Comparison of ENCODE assay signal across 8 cellular contexts in genomic region chr5:127875235-127876021, GRCh38.
DNase-seq lines count a peak whose midpoint lies in the region; FAIRE-seq and TF ChIP-seq lines count a peak whose summit lies in the region.

No MANE protein-coding gene starts in this region.

- WGBS in H9 (ENCODE audit: extremely low coverage, insufficient read length, low lambda C conversion rate), result no CpG with 5 or more reads among the region's 8 CpGs

- H2BK5ac ChIP-seq in H9 (ENCODE audit: insufficient read length, low read length), result no peak overlapping the region

- H3K4me1 Mint-ChIP-seq in H9 (peaks cover 8 to 12% of the 10 kb centered on the region in 2 experiments), type B pancreatic cell (ENCODE audit: unreplicated experiment) (peaks cover 32% of the 10 kb centered on the region)

- H3K27ac Mint-ChIP-seq in H9 (no peak overlapping the region), type B pancreatic cell (no peak overlapping the region)

- H3K27me3 ChIP-seq in H9 (ENCODE audit: insufficient read depth, low read length) (no peaks in the 10 kb centered on the region), SJCRH30 (no peaks in the 10 kb centered on the region), colonic mucosa (no peaks in the 10 kb centered on the region)

- H3K4me1 ChIP-seq in H9 (ENCODE audit: insufficient read depth, low read length) (no peaks in the 10 kb centered on the region), SJCRH30 (no peaks in the 10 kb centered on the region), colonic mucosa (peaks cover 3% of the 10 kb centered on the region)

- H2AK5ac ChIP-seq in H9 (ENCODE audit: insufficient read length, low read length), result no peak overlapping the region

- no peaks in the 10 kb centered on the region; a peak in 1 of 5 replicates for H3K9me3 Mint-ChIP-seq in H9
- H3K9me3 Mint-ChIP-seq in type B pancreatic cell, result peaks cover 6% of the 10 kb centered on the region

- no peak overlapping the region for H4K5ac ChIP-seq in H9 (ENCODE audit: insufficient read length, low read depth, low read length)

- H3K4me3 ChIP-seq in SJCRH30, result no peak overlapping the region
- no peak overlapping the region for H3K4me3 ChIP-seq in colonic mucosa

- FAIRE-seq in A204.1 (lab: Jason Lieb, UNC), result peak; percentile 85

- peak; percentile 44 for DNase-seq in GM10266 (ENCODE audit: extremely low spot score)
- peak; percentile 62 for DNase-seq in H9
- DNase-seq in LHCN-M2 (ENCODE audit: low read depth), result peak; percentile 70
- DNase-seq in SJCRH30, result peak; percentile 54 to 81
- DNase-seq in colonic mucosa, result peak; percentile 81
- peak; percentile 84 for DNase-seq in medulla oblongata (ENCODE audit: extremely low spot score)
- peak; percentile 69 for DNase-seq in type B pancreatic cell (ENCODE audit: extremely low spot score, unreplicated experiment)

- H3K4ac ChIP-seq in H9 (ENCODE audit: low read depth, low read length), result no peak overlapping the region

- H4K91ac ChIP-seq in H9 (ENCODE audit: insufficient read length, low read depth, low read length), result no peak overlapping the region

- H4K8ac ChIP-seq in H9 (replicated peaks; ENCODE audit: insufficient read length, low read depth, low read length), result no peak overlapping the region

- peak overlapping the region; percentile 4 for H2AFZ ChIP-seq in H9 (ENCODE audit: low read length)

- H2BK20ac ChIP-seq in H9 (ENCODE audit: low read depth, low read length, poor library complexity, severe bottlenecking), result no peak overlapping the region

- H3K18ac ChIP-seq in H9 (ENCODE audit: insufficient read length, low read depth, low read length), result no peak overlapping the region

- no peaks in the 10 kb centered on the region for H3K23me2 ChIP-seq in H9 (ENCODE audit: insufficient read length, low read depth, low read length, poor library complexity, severe bottlenecking)

- H3K27me3 Mint-ChIP-seq in H9 (ENCODE audit: low read depth), result no peaks in the 10 kb centered on the region
- no peaks in the 10 kb centered on the region for H3K27me3 Mint-ChIP-seq in type B pancreatic cell

- H3K36me3 ChIP-seq in SJCRH30 (no peaks in the 10 kb centered on the region), colonic mucosa (no peaks in the 10 kb centered on the region)

- H4K20me1 ChIP-seq in H9 (ENCODE audit: control insufficient read depth, insufficient read depth, insufficient read length), result no peaks in the 10 kb centered on the region

- H3K79me2 ChIP-seq in H9 (ENCODE audit: insufficient read depth, low read length), result no peaks in the 10 kb centered on the region

- no peak overlapping the region for H3K4me2 ChIP-seq in H9 (ENCODE audit: insufficient read depth, insufficient read length, low read length)

- no peak overlapping the region for H3K23ac ChIP-seq in H9 (ENCODE audit: insufficient read length, low read depth, low read length)

- H3K14ac ChIP-seq in H9 (ENCODE audit: insufficient read depth, low read length), result no peak overlapping the region

- H3K9ac ChIP-seq in H9 (ENCODE audit: extremely low read depth, insufficient read length, low read length), result no peak overlapping the region
- H3K9ac ChIP-seq in colonic mucosa (ENCODE audit: low read depth in 2 of 2, low read length in 2 of 2), result peak overlapping the region in 1 of 2 donors; percentile 70

- intact Hi-C loops in colonic mucosa (cut with DNase I), result loop anchor here (5.0 to 10.0 kb wide), 4 partner anchors 121 to 327 kb away; partner anchors contain the start of gene SLC12A2

- H2BK120ac ChIP-seq in H9 (ENCODE audit: low read depth, low read length, poor library complexity, severe bottlenecking), result no peak overlapping the region

- TF ChIP-seq CTCF in GM10266 (IDR thresholded peaks at IDR 0.05; ENCODE audit: control insufficient read depth, insufficient read depth, low read depth, missing control alignments) (peak; percentile 55), H9 (conservative IDR thresholded peaks at IDR 0.05) (peak; percentile 52; the same call in 2 of the 3 replicates), colonic mucosa (IDR thresholded peaks at IDR 0.05) (peak; percentile 33), type B pancreatic cell (conservative IDR thresholded peaks at IDR 0.05) (peak; percentile 65)

- no peaks in the 10 kb centered on the region for H3K79me1 ChIP-seq in H9 (ENCODE audit: insufficient read depth, low read depth, low read length, poor library complexity, severe bottlenecking)

- H3K56ac ChIP-seq in H9 (ENCODE audit: insufficient read length, low read depth, low read length), result no peak overlapping the region

- no peak overlapping the region for H2BK12ac ChIP-seq in H9 (ENCODE audit: insufficient read length, low read depth, low read length)

- H3K4me3 Mint-ChIP-seq in H9, result no peak overlapping the region
- H3K4me3 Mint-ChIP-seq in type B pancreatic cell, result no peak overlapping the region

- H3K27ac ChIP-seq in H9 (ENCODE audit: insufficient read length, low read depth, low read length) (no peak overlapping the region), SJCRH30 (no peak overlapping the region), colonic mucosa (peak overlapping the region; percentile 19)

- H3K9me3 ChIP-seq in H9 (ENCODE audit: control insufficient read depth, low read depth, low read length) (no peaks in the 10 kb centered on the region), SJCRH30 (replicated peaks) (no peaks in the 10 kb centered on the region), colonic mucosa (no peaks in the 10 kb centered on the region)

- H2BK15ac ChIP-seq in H9 (ENCODE audit: low read depth, low read length), result no peak overlapping the region

- no peaks in the 10 kb centered on the region for H3K36me3 Mint-ChIP-seq in H9 (ENCODE audit: insufficient read depth in 1 of 3, low read depth in 3 of 3)
- no peaks in the 10 kb centered on the region for H3K36me3 Mint-ChIP-seq in type B pancreatic cell

- H3T11ph ChIP-seq in H9 (ENCODE audit: low read length), result no peak overlapping the region
